18 cellular contexts compared by ENCODE assay signal in the genomic region with DNA sequence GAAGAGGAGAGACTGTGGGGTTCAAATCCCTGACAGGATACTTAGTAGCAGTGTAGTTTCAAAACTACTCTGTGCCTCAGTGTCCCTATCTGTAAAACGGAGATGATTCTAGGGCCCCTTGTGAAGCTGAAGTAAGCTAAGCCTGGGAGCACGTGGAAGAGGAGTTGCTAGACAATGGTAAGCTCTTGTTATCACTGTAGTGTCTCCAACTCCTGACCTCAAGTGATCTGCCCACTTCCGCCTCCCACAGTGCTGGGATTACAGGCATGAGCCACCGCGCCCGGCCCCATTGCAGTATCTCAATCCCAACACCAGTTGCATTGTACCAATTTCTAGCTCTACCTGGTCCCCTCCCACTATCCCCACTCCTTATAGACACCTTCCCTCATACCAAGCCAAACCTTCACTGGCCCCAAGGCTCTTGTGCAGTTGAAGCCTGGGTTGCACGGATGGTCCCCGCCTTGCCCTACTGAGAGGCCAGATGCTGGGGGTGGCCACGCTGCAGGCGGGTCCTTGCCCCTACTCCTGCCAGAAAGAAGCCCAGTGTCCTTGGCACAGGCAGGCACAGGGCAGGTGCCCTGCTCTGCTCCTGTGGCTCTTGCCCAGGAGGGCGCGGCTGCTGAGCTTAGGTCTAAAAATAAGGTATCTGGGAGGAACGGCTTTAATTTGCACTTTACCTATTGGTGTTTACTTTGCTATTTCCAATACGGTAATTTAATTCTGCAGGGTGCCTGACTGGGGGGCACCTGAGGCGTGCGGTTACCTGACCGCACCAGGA.
DNase-seq lines count a peak whose midpoint lies in the region; ATAC-seq, FAIRE-seq and TF ChIP-seq lines count a peak whose summit lies in the region.
"Had no signal": no experiment of that assay in that cellular context is flagged by ENCODE, and none has a peak within 500 bp of the region (broad histone marks: within the 10 kb centered on the region; RNA-seq: fewer than 3 reads in every experiment).

No MANE protein-coding gene starts in this region.

- FAIRE-seq in H1 (lab: Jason Lieb, UNC): no peak

- POLR2A ChIA-PET in H1 (lab: Charles Lee; ENCODE audit: partially characterized antibody): interaction anchor here (1.2 kb wide), 1 partner anchor 38 kb away, joined by 4 read pairs; no protein-coding TSS in a partner anchor

- no peak for TF ChIP-seq EP300 in H1 (IDR thresholded peaks at IDR 0.05; ENCODE audit: borderline replicate concordance in 1 of 2, low read depth in 2 of 2, low read length in 2 of 2)

- no peaks in the 10 kb centered on the region for H3K79me2 ChIP-seq in H1 (ENCODE audit: control insufficient read depth in 1 of 2, insufficient read depth in 2 of 2, low read length in 2 of 2)

- no peak overlapping the region for H3K14ac ChIP-seq in H1 (ENCODE audit: insufficient read length)

- no peak overlapping the region for H3K27ac Mint-ChIP-seq in stimulated activated naive CD8-positive, alpha-beta T cell treated with anti-CD3 and anti-CD28 coated beads, Interleukin-15, amount 100 ng/mL, for 72 hours
- H3K27ac Mint-ChIP-seq: T-helper 1 cell treated with Interleukin-12 subunit alpha and Interleukin-12 subunit beta and Interleukin-4 antibody, amounts not matched to agents 30 μg/mL and 1 μg/mL, for 36 hours; WTC11 had no signal

- H3K4ac ChIP-seq in H1 (replicated peaks; ENCODE audit: insufficient read length, low read depth, low read length): no peak overlapping the region

- peaks cover 3% of the 10 kb centered on the region; the same call in 1 of the 2 replicates for H3K23me2 ChIP-seq in H1 (ENCODE audit: low read depth, low read length)

- 0 out of 2 replicates have a peak overlapping the region, but pooled peaks have one; percentile 84 for H2BK12ac ChIP-seq in H1 (ENCODE audit: low read depth, low read length)

- no peak overlapping the region; the same call in 1 of the 2 replicates for H3K18ac ChIP-seq in H1 (ENCODE audit: extremely low read depth, low read length)

- H3K4me3 ChIP-seq in H1 (ENCODE audit: extremely low read depth in 1 of 4, insufficient read depth in 2 of 4, low read depth in 3 of 4, low read length in 4 of 4) (no peak overlapping the region), skeletal muscle tissue (ENCODE audit: low read length in 3 of 3) (peak overlapping the region in 2 of 3 donors; percentile 17 to 19)
- H3K4me3 ChIP-seq: heart left ventricle, left lung had no signal

- TF ChIP-seq POLR2A in H1 (IDR thresholded peaks at IDR 0.05; ENCODE audit: control extremely low read depth in 1 of 2, low read depth in 2 of 2, low read length in 2 of 2): no peak

- H3K56ac ChIP-seq in H1 (replicated peaks; ENCODE audit: insufficient read length, low read depth, low read length): no peak overlapping the region

- no peak overlapping the region for H3K4me3 Mint-ChIP-seq in stimulated activated naive CD8-positive, alpha-beta T cell treated with anti-CD3 and anti-CD28 coated beads, Interleukin-15, amount 100 ng/mL, for 72 hours
- H3K4me3 Mint-ChIP-seq: T-helper 1 cell treated with Interleukin-12 subunit alpha and Interleukin-12 subunit beta and Interleukin-4 antibody, amounts not matched to agents 30 μg/mL and 1 μg/mL, for 36 hours; WTC11 had no signal

- H3K79me1 ChIP-seq in H1 (ENCODE audit: low read depth, low read length): no peaks in the 10 kb centered on the region

- CTCF ChIA-PET in H1 (lab: Charles Lee; ENCODE audit: partially characterized antibody): interaction anchor here (1.0 to 5.5 kb wide), 6 partner anchors 14 to 164 kb away, joined by 3 to 23 read pairs (median 4); a partner anchor contains a TSS

- no peaks in the 10 kb centered on the region for H3K9me3 Mint-ChIP-seq in stimulated activated naive CD8-positive, alpha-beta T cell treated with anti-CD3 and anti-CD28 coated beads, Interleukin-15, amount 100 ng/mL, for 72 hours
- H3K9me3 Mint-ChIP-seq: T-helper 1 cell treated with Interleukin-12 subunit alpha and Interleukin-12 subunit beta and Interleukin-4 antibody, amounts not matched to agents 30 μg/mL and 1 μg/mL, for 36 hours; WTC11 had no signal

- no peak overlapping the region for H4K8ac ChIP-seq in H1 (ENCODE audit: extremely low read depth, insufficient read depth, low read length)

- no peak overlapping the region for H2AFZ ChIP-seq in H1 (ENCODE audit: low read length)

- H3K36me3 ChIP-seq in H1 (ENCODE audit: control insufficient read depth in 2 of 4, insufficient read depth in 4 of 4, low read length in 3 of 4): no peaks in the 10 kb centered on the region
- no peaks in the 10 kb centered on the region for H3K36me3 ChIP-seq in skeletal muscle tissue (ENCODE audit: control insufficient read depth in 3 of 3, insufficient read depth in 3 of 3, low read length in 3 of 3)
- H3K36me3 ChIP-seq: heart left ventricle, left lung had no signal

- H2AK5ac ChIP-seq in H1 (ENCODE audit: low read depth, low read length): no peak overlapping the region

- no peak overlapping the region for H4K91ac ChIP-seq in H1 (replicated peaks; ENCODE audit: insufficient read length, low read length)

- no peak overlapping the region for H2BK120ac ChIP-seq in H1 (replicated peaks; ENCODE audit: low read depth, low read length)

- H3K23ac ChIP-seq in H1 (ENCODE audit: insufficient read length): no peak overlapping the region

- H2BK20ac ChIP-seq in H1 (ENCODE audit: low read length): no peak overlapping the region

- H3K27ac ChIP-seq in H1 (ENCODE audit: low read depth, low read length) (no peak overlapping the region), skeletal muscle tissue (ENCODE audit: low read depth, low read length) (peak overlapping the region; percentile 60)
- H3K27ac ChIP-seq: heart left ventricle, left lung had no signal

- H3K9me3 ChIP-seq in H1 (ENCODE audit: insufficient read depth in 2 of 2, low read depth in 1 of 2, low read length in 1 of 2) (no peaks in the 10 kb centered on the region), skeletal muscle tissue (ENCODE audit: control insufficient read depth in 3 of 3, low read length in 3 of 3) (no peaks in the 10 kb centered on the region)
- H3K9me3 ChIP-seq: Caco-2, heart left ventricle, left lung had no signal

- peak in 2 of 3 experiments; percentile 61 to 76 for DNase-seq in NCI-H1417 (lab: John Stamatoyannopoulos, UW)
- DNase-seq in NCI-H1417 treated with DMSO at 0.1 percent for 48 hours (lab: John Stamatoyannopoulos, UW): no peak
- DNase-seq in NCI-H69 (lab: John Stamatoyannopoulos, UW): peak; percentile 84
- DNase-seq in H1 (ENCODE audit: low read depth in 1 of 2, low spot score in 2 of 2): no peak
- no peak for DNase-seq in stimulated activated naive CD8-positive, alpha-beta T cell treated with anti-CD3 and anti-CD28 coated beads, Interleukin-15, amount 100 ng/mL, for 72 hours
- no peak for DNase-seq in NCI-H2029 treated with DMSO at 0.1 percent for 48 hours (lab: John Stamatoyannopoulos, UW)
- DNase-seq: 8988T; activated CD4-positive, alpha-beta T cell treated with anti-CD3 and anti-CD28 coated beads, Interleukin-2, amount 50 U/mL, for 48 hours; amygdala; Caco-2; MM.1S; stimulated activated CD4-positive, alpha-beta T cell treated with anti-CD3 and anti-CD28 coated beads, Interleukin-12 subunit alpha, Interleukin-12 subunit beta, amount 100 ng/mL, for 4 hours had no signal

- no peak overlapping the region for H2BK5ac ChIP-seq in H1 (ENCODE audit: low read depth, low read length)

- no peak for ATAC-seq in stimulated activated naive CD8-positive, alpha-beta T cell treated with anti-CD3 and anti-CD28 coated beads, Interleukin-15, amount 100 ng/mL, for 72 hours
- no peak for ATAC-seq in HG03439 (IDR thresholded peaks at IDR 0.05; ENCODE audit: unreplicated experiment)
- ATAC-seq: left lung, WTC11 had no signal

- TF ChIP-seq RAD21 in H1 (IDR thresholded peaks at IDR 0.05 in 1 of 2, conservative IDR thresholded peaks at IDR 0.05 in 1 of 2; ENCODE audit: low read depth in 2 of 2, low read length in 2 of 2): no peak

- no peak overlapping the region for H3K4me2 ChIP-seq in H1 (ENCODE audit: insufficient read depth in 1 of 2, low read depth in 2 of 2, low read length in 2 of 2)

- H3K27me3 ChIP-seq in H1 (replicated peaks in 1 of 4; ENCODE audit: control insufficient read depth in 3 of 4, extremely low read depth in 1 of 4, insufficient read depth in 3 of 4, low read length in 3 of 4): peaks cover 0 to 11% (median 4%) of the 10 kb centered on the region in 4 experiments; a peak in 5 of 7 replicates
- H3K27me3 ChIP-seq in skeletal muscle tissue (ENCODE audit: control insufficient read depth in 3 of 3, insufficient read depth in 3 of 3, low read length in 3 of 3): peaks cover 0 to 5% (median 3%) of the 10 kb centered on the region in 3 donors

- peaks cover 2 to 14% (median 7%) of the 10 kb centered on the region in 4 experiments for H3K4me1 ChIP-seq in H1 (replicated peaks in 1 of 4; ENCODE audit: control insufficient read depth in 3 of 4, insufficient read depth in 4 of 4, low read length in 3 of 4)
- peaks cover 27 to 40% (median 30%) of the 10 kb centered on the region in 3 donors for H3K4me1 ChIP-seq in skeletal muscle tissue (ENCODE audit: control insufficient read depth in 3 of 3, insufficient read depth in 3 of 3, low read length in 3 of 3)
- H3K4me1 ChIP-seq: Caco-2, left lung had no signal

- H3K4me1 Mint-ChIP-seq in stimulated activated naive CD8-positive, alpha-beta T cell treated with anti-CD3 and anti-CD28 coated beads, Interleukin-15, amount 100 ng/mL, for 72 hours: peaks cover 14% of the 10 kb centered on the region

- no peak overlapping the region for H2BK15ac ChIP-seq in H1 (ENCODE audit: low read length)

- no peak overlapping the region for H4K5ac ChIP-seq in H1 (ENCODE audit: insufficient read length, low read depth, low read length)

- peaks cover 23% of the 10 kb centered on the region for H3K27me3 Mint-ChIP-seq in stimulated activated naive CD8-positive, alpha-beta T cell treated with anti-CD3 and anti-CD28 coated beads, Interleukin-15, amount 100 ng/mL, for 72 hours

- no peaks in the 10 kb centered on the region for H4K20me1 ChIP-seq in H1 (replicated peaks in 1 of 2; ENCODE audit: control insufficient read depth in 1 of 2, insufficient read depth in 2 of 2, low read length in 2 of 2)

- 90% methylated on average over 17 of the region's 17 CpGs; no CpG with 5 or more reads in 1 of the 2 experiments for WGBS in H1 (ENCODE audit: extremely low coverage in 1 of 2, insufficient coverage in 1 of 2, insufficient read length in 1 of 2, insufficient replicate concordance in 2 of 2, low coverage in 1 of 2, low lambda C conversion rate in 2 of 2, missing lambda C conversion rate in 1 of 2), 2 experiments

- no peak overlapping the region for H3K9ac ChIP-seq in H1 (replicated peaks in 1 of 4; ENCODE audit: extremely low read depth in 1 of 4, low read depth in 3 of 4, low read length in 3 of 4)
- H3K9ac ChIP-seq in skeletal muscle tissue (ENCODE audit: low read depth in 1 of 3, low read length in 3 of 3): peak overlapping the region; percentile 12 to 71 (median 47)

- TF ChIP-seq CTCF in H1 (IDR thresholded peaks at IDR 0.05; ENCODE audit: control extremely low read depth in 1 of 3, insufficient read depth in 1 of 3, low read depth in 1 of 3, low read length in 3 of 3): no peak

TF ChIP-seq in H1, 55 proteins besides CTCF, POLR2A, EP300 and RAD21 (continues in another document):
- TF ChIP-seq CHD1 (IDR thresholded peaks at IDR 0.05; ENCODE audit: low read depth, low read length) (no peak), ASH2L (IDR thresholded peaks at IDR 0.05; ENCODE audit: low read length) (no peak), BCL11A (IDR thresholded peaks at IDR 0.05; ENCODE audit: low read depth in 2 of 2, low read length in 2 of 2) (no peak), SUZ12 (IDR thresholded peaks at IDR 0.05; ENCODE audit: low read length) (no peak)

Comparison
In these comparisons a context has a peak if more than half of its experiments do, and no peak if none do; other contexts are left out.
1. DNase-seq: peak in NCI-H1417 (2 of 3) and NCI-H69 (single experiment); none in NCI-H1417 treated with DMSO at 0.1 percent for 48 hours (single experiment), H1 (0 of 2), stimulated activated naive CD8-positive, alpha-beta T cell treated with anti-CD3 and anti-CD28 coated beads, Interleukin-15, amount 100 ng/mL, for 72 hours (0 of 2) and NCI-H2029 treated with DMSO at 0.1 percent for 48 hours (single experiment).
2. H3K4me3 ChIP-seq: peak in skeletal muscle tissue (2 of 3); none in H1 (0 of 4).
3. H3K9ac ChIP-seq: peak in skeletal muscle tissue (3 of 3); none in H1 (0 of 4).